In the genomic region with DNA sequence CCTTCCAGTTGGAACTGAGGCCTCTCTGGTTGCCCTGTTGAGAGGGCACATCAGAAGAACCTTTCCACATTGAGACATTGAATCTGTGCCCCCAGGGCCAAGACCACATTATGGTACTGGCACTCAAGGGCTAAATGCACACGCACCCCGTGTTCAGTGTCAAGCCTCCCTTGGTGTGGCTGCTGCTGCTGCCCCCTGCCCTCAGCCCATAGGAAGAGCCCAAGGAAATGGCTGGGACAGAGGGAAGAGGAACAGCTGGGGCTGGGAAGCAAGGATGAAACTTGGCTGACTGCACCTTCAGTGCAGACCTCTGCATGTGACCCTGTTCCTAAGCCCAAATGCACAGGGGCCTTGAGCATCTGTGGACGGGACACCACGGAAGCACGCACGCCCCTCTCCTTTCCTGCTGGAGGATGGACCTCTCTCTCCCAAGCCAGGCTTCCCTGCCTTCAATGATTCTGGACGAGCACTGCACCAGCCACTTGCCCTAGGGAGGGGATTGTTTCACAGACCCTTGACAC, we compare ENCODE assay signal across 26 cellular contexts. TPM values are rescaled to one million over a fixed set of nuclear protein-coding genes. Genes with fewer than 3 reads are reported as not detected.
A peak's percentile ranks its signal among the peaks of the same experiment; 100 is the strongest.
DNase-seq lines count a peak whose midpoint lies in the region; ATAC-seq, FAIRE-seq and TF ChIP-seq lines count a peak whose summit lies in the region.
"Had no signal": no experiment of that assay in that cellular context is flagged by ENCODE, and none has a peak within 500 bp of the region (broad histone marks: within the 10 kb centered on the region; RNA-seq: fewer than 3 reads in every experiment).

No MANE protein-coding gene starts in this region.

- no peak for FAIRE-seq in HTR-8/SVneo (lab: Jason Lieb, UNC)
- FAIRE-seq: colon, pancreas had no signal

- no peaks in the 10 kb centered on the region for H3K9me3 Mint-ChIP-seq in activated naive CD8-positive, alpha-beta T cell treated with anti-CD3 and anti-CD28 coated beads, Interleukin-2, amount 10 ng/mL, durations not matched to agents 7 days and 5 days
- H3K9me3 Mint-ChIP-seq in activated naive CD8-positive, alpha-beta T cell treated with anti-CD3 and anti-CD28 coated beads, Interleukin-2, amount 50 U/mL, for 24 hours, result no peaks in the 10 kb centered on the region
- H3K9me3 Mint-ChIP-seq in naive thymus-derived CD8-positive, alpha-beta T cell, result no peaks in the 10 kb centered on the region
- H3K9me3 Mint-ChIP-seq: activated naive CD4-positive, alpha-beta T cell treated with anti-CD3 and anti-CD28 coated beads for 36 hours; activated T-helper 1 cell treated with anti-CD3 and anti-CD28 coated beads, Interleukin-12 subunit alpha, Interleukin-12 subunit beta, Interleukin-2, Interleukin-4 antibody, amounts not matched to agents 30 ng/mL and 10 ng/mL and 1 ng/mL, durations not matched to agents 14 hours and 24 hours and 36 hours; nephron had no signal

- peaks cover 37% of the 10 kb centered on the region for H3K4me1 Mint-ChIP-seq in activated naive CD8-positive, alpha-beta T cell treated with anti-CD3 and anti-CD28 coated beads, Interleukin-2, amount 10 ng/mL, durations not matched to agents 7 days and 5 days
- H3K4me1 Mint-ChIP-seq in activated naive CD8-positive, alpha-beta T cell treated with anti-CD3 and anti-CD28 coated beads, Interleukin-2, amount 50 U/mL, for 24 hours, result peaks cover 35% of the 10 kb centered on the region
- peaks cover 17 to 34% (median 33%) of the 10 kb centered on the region in 4 donors for H3K4me1 Mint-ChIP-seq in naive thymus-derived CD8-positive, alpha-beta T cell

- H3K36me3 ChIP-seq in mesendoderm (ENCODE audit: control insufficient read depth, insufficient read depth, low read length), result no peaks in the 10 kb centered on the region
- H3K36me3 ChIP-seq: BE2C, pancreas, spleen, vagina had no signal

- H3K18ac ChIP-seq in mesendoderm (ENCODE audit: low read length), result no peak overlapping the region

- no CpG with 5 or more reads among the region's 7 CpGs for WGBS in mesendoderm (ENCODE audit: extremely low coverage, insufficient coverage, low lambda C conversion rate)

- POLR2A ChIA-PET in activated naive CD8-positive, alpha-beta T cell treated with anti-CD3 and anti-CD28 coated beads, Interleukin-2, amount 10 ng/mL, durations not matched to agents 7 days and 5 days (lab: Charles Lee), result interaction anchor here (0.6 to 0.7 kb wide), 2 partner anchors 166 to 172 kb away, joined by 3 to 4 read pairs; partner anchors contain the start of gene RNU4ATAC
- POLR2A ChIA-PET in naive thymus-derived CD8-positive, alpha-beta T cell (lab: Charles Lee), result no interaction called here

- H4K5ac ChIP-seq in mesendoderm (ENCODE audit: low read length), result no peak overlapping the region

- H2BK15ac ChIP-seq in mesendoderm (replicated peaks; ENCODE audit: low read depth), result no peak overlapping the region

- H3K56ac ChIP-seq in mesendoderm (ENCODE audit: low read length), result no peak overlapping the region

- H4K8ac ChIP-seq in mesendoderm (ENCODE audit: low read depth, low read length), result no peak overlapping the region

- H3K79me2 ChIP-seq in mesendoderm (ENCODE audit: control insufficient read depth, insufficient read depth, low read length), result no peaks in the 10 kb centered on the region

- H3K27ac Mint-ChIP-seq in activated naive CD8-positive, alpha-beta T cell treated with anti-CD3 and anti-CD28 coated beads, Interleukin-2, amount 10 ng/mL, durations not matched to agents 7 days and 5 days, result peak overlapping the region; percentile 51
- no peak overlapping the region for H3K27ac Mint-ChIP-seq in activated naive CD8-positive, alpha-beta T cell treated with anti-CD3 and anti-CD28 coated beads, Interleukin-2, amount 50 U/mL, for 24 hours
- peak overlapping the region in 4 of 10 donors; percentile 68 to 87 (median 78) for H3K27ac Mint-ChIP-seq in naive thymus-derived CD8-positive, alpha-beta T cell
- H3K27ac Mint-ChIP-seq: activated naive CD4-positive, alpha-beta T cell treated with anti-CD3 and anti-CD28 coated beads for 36 hours; activated T-helper 1 cell treated with anti-CD3 and anti-CD28 coated beads, Interleukin-12 subunit alpha, Interleukin-12 subunit beta, Interleukin-2, Interleukin-4 antibody, amounts not matched to agents 30 ng/mL and 10 ng/mL and 1 ng/mL, durations not matched to agents 14 hours and 24 hours and 36 hours had no signal

- H3K27ac ChIP-seq in VCaP (peak overlapping the region; percentile 74), mesendoderm (ENCODE audit: low read depth, low read length) (no peak overlapping the region)
- H3K27ac ChIP-seq: vagina had no signal

- H3K27me3 Mint-ChIP-seq in activated naive CD8-positive, alpha-beta T cell treated with anti-CD3 and anti-CD28 coated beads, Interleukin-2, amount 10 ng/mL, durations not matched to agents 7 days and 5 days, result no peaks in the 10 kb centered on the region
- no peaks in the 10 kb centered on the region for H3K27me3 Mint-ChIP-seq in activated naive CD8-positive, alpha-beta T cell treated with anti-CD3 and anti-CD28 coated beads, Interleukin-2, amount 50 U/mL, for 24 hours
- H3K27me3 Mint-ChIP-seq in naive thymus-derived CD8-positive, alpha-beta T cell, result no peaks in the 10 kb centered on the region
- H3K27me3 Mint-ChIP-seq: activated CD8-positive, alpha-beta memory T cell treated with anti-CD3 and anti-CD28 coated beads, Interleukin-2, amount 10 ng/mL, durations not matched to agents 7 days and 5 days had no signal

- no peaks in the 10 kb centered on the region for H3K79me1 ChIP-seq in mesendoderm (ENCODE audit: low read length)

- H3K4ac ChIP-seq in mesendoderm (ENCODE audit: low read depth, low read length), result no peak overlapping the region

- no peak overlapping the region for H3K4me3 Mint-ChIP-seq in activated naive CD8-positive, alpha-beta T cell treated with anti-CD3 and anti-CD28 coated beads, Interleukin-2, amount 10 ng/mL, durations not matched to agents 7 days and 5 days
- H3K4me3 Mint-ChIP-seq in activated naive CD8-positive, alpha-beta T cell treated with anti-CD3 and anti-CD28 coated beads, Interleukin-2, amount 50 U/mL, for 24 hours, result no peak overlapping the region
- no peak overlapping the region for H3K4me3 Mint-ChIP-seq in naive thymus-derived CD8-positive, alpha-beta T cell
- H3K4me3 Mint-ChIP-seq: activated CD8-positive, alpha-beta memory T cell treated with anti-CD3 and anti-CD28 coated beads, Interleukin-2, amount 10 ng/mL, durations not matched to agents 7 days and 5 days; activated naive CD4-positive, alpha-beta T cell treated with anti-CD3 and anti-CD28 coated beads for 36 hours; activated T-helper 1 cell treated with anti-CD3 and anti-CD28 coated beads, Interleukin-12 subunit alpha, Interleukin-12 subunit beta, Interleukin-2, Interleukin-4 antibody, amounts not matched to agents 30 ng/mL and 10 ng/mL and 1 ng/mL, durations not matched to agents 14 hours and 24 hours and 36 hours; nephron had no signal

- H2AK5ac ChIP-seq in mesendoderm (ENCODE audit: low read length), result no peak overlapping the region

- H3K36me3 Mint-ChIP-seq in activated naive CD8-positive, alpha-beta T cell treated with anti-CD3 and anti-CD28 coated beads, Interleukin-2, amount 10 ng/mL, durations not matched to agents 7 days and 5 days, result no peaks in the 10 kb centered on the region
- H3K36me3 Mint-ChIP-seq in activated naive CD8-positive, alpha-beta T cell treated with anti-CD3 and anti-CD28 coated beads, Interleukin-2, amount 50 U/mL, for 24 hours (ENCODE audit: low read depth), result no peaks in the 10 kb centered on the region
- no peaks in the 10 kb centered on the region for H3K36me3 Mint-ChIP-seq in naive thymus-derived CD8-positive, alpha-beta T cell

- no peak for ATAC-seq in activated naive CD8-positive, alpha-beta T cell treated with anti-CD3 and anti-CD28 coated beads, Interleukin-2, amount 10 ng/mL, durations not matched to agents 7 days and 5 days (ENCODE audit: low read depth)
- no peak for ATAC-seq in activated naive CD8-positive, alpha-beta T cell treated with anti-CD3 and anti-CD28 coated beads, Interleukin-2, amount 50 U/mL, for 24 hours
- ATAC-seq in GM21619 (IDR thresholded peaks at IDR 0.05; ENCODE audit: unreplicated experiment), result no peak
- ATAC-seq in naive thymus-derived CD8-positive, alpha-beta T cell, result no peak
- ATAC-seq: activated CD8-positive, alpha-beta memory T cell treated with anti-CD3 and anti-CD28 coated beads, Interleukin-2, amount 10 ng/mL, durations not matched to agents 7 days and 5 days had no signal

- H3K4me1 ChIP-seq in mesendoderm (ENCODE audit: control insufficient read depth, low read depth, low read length), result no peaks in the 10 kb centered on the region
- H3K4me1 ChIP-seq: BE2C, pancreas had no signal

- no peak overlapping the region for H2BK5ac ChIP-seq in mesendoderm (ENCODE audit: low read length)

- no peak for TF ChIP-seq CTCF in VCaP (conservative IDR thresholded peaks at IDR 0.05)

- no peak overlapping the region for H3K9ac ChIP-seq in mesendoderm (ENCODE audit: low read length)

- no peak overlapping the region for H2BK120ac ChIP-seq in mesendoderm (ENCODE audit: low read depth, low read length)

- no peak overlapping the region for H3K4me3 ChIP-seq in mesendoderm (ENCODE audit: low read length)
- H3K4me3 ChIP-seq: pancreas, spleen, vagina had no signal

- no peak overlapping the region for H3K23ac ChIP-seq in mesendoderm (ENCODE audit: low read length)

- H3K4me2 ChIP-seq in mesendoderm (ENCODE audit: low read length), result no peak overlapping the region

- no peak for DNase-seq in activated naive CD8-positive, alpha-beta T cell treated with anti-CD3 and anti-CD28 coated beads, Interleukin-2, amount 10 ng/mL, durations not matched to agents 7 days and 5 days
- no peak for DNase-seq in activated naive CD8-positive, alpha-beta T cell treated with anti-CD3 and anti-CD28 coated beads, Interleukin-2, amount 50 U/mL, for 24 hours
- DNase-seq in mesendoderm (peak; percentile 33), HTR-8/SVneo (ENCODE audit: insufficient read length, low spot score) (no peak), ACHN (no peak)
- no peak for DNase-seq in naive thymus-derived CD8-positive, alpha-beta T cell
- DNase-seq: activated CD4-positive, alpha-beta T cell treated with anti-CD3 and anti-CD28 coated beads for 4 hours; activated CD8-positive, alpha-beta memory T cell treated with anti-CD3 and anti-CD28 coated beads, Interleukin-2, amount 10 ng/mL, durations not matched to agents 7 days and 5 days; activated naive CD4-positive, alpha-beta T cell treated with anti-CD3 and anti-CD28 coated beads for 36 hours; amniotic stem cell; BE2C; effector CD8-positive, alpha-beta T cell; Kasumi-1; MV-4-11; NCI-H1436 treated with DMSO at 0.1 percent for 48 hours; NCI-H2107; NCI-H774; pancreas; spleen; substantia nigra had no signal

- in situ Hi-C loops in ACHN (cut with HindIII; ENCODE audit: low pct_ligation_motif_present, low pct_unique_long_range_greater_than_20kb, low sequenced_read_pairs), result no loop called here

- H3K27me3 ChIP-seq in mesendoderm (ENCODE audit: insufficient read depth, low read length, poor library complexity), result no peaks in the 10 kb centered on the region
- H3K27me3 ChIP-seq: BE2C, pancreas, spleen, vagina had no signal

RNA-seq across cellular contexts. Expression of gene NIFK, which starts 40.2 kb away (rescaled TPM):
- total RNA-seq in activated naive CD8-positive, alpha-beta T cell treated with anti-CD3 and anti-CD28 coated beads, Interleukin-2, amount 10 ng/mL, durations not matched to agents 7 days and 5 days, result 10 to 100 TPM; 62.4 to 73.2 TPM
- polyA plus RNA-seq in mesendoderm (2013, experiment 1 of 2), result 194 TPM
- polyA plus RNA-seq in mesendoderm (2013, experiment 2 of 2), result 191 TPM
- total RNA-seq in naive thymus-derived CD8-positive, alpha-beta T cell, result 10 to 100 TPM; 68.5 to 80.3 TPM
- polyA plus RNA-seq in naive thymus-derived CD8-positive, alpha-beta T cell, result 10 to 100 TPM; 62.8 to 88.6 (median 77.1) TPM

RNA-seq across cellular contexts. Expression of gene CLASP1, which starts 47.2 kb away (rescaled TPM):
- total RNA-seq in activated naive CD8-positive, alpha-beta T cell treated with anti-CD3 and anti-CD28 coated beads, Interleukin-2, amount 10 ng/mL, durations not matched to agents 7 days and 5 days, result 10 to 100 TPM; 64.4 to 75.9 TPM
- polyA plus RNA-seq in mesendoderm (2013, experiment 1 of 2), result 17.6 TPM
- 17.0 TPM for polyA plus RNA-seq in mesendoderm (2013, experiment 2 of 2)
- total RNA-seq in naive thymus-derived CD8-positive, alpha-beta T cell, result 10 to 100 TPM; 72.1 to 73.5 TPM
- 10 to 100 TPM; 10.8 to 15.2 (median 12.5) TPM for polyA plus RNA-seq in naive thymus-derived CD8-positive, alpha-beta T cell

RNA-seq across cellular contexts. Expression of gene TSN, which starts 59.0 kb away (rescaled TPM):
- 10 to 100 TPM; 50.0 to 51.5 TPM for total RNA-seq in activated naive CD8-positive, alpha-beta T cell treated with anti-CD3 and anti-CD28 coated beads, Interleukin-2, amount 10 ng/mL, durations not matched to agents 7 days and 5 days
- polyA plus RNA-seq in mesendoderm (2013, experiment 1 of 2), result 55.0 TPM
- polyA plus RNA-seq in mesendoderm (2013, experiment 2 of 2), result 56.2 TPM
- 10 to 100 TPM; 62.4 to 65.3 TPM for total RNA-seq in naive thymus-derived CD8-positive, alpha-beta T cell
- polyA plus RNA-seq in naive thymus-derived CD8-positive, alpha-beta T cell, result 10 to 100 TPM; 74.8 to 90.9 (median 79.2) TPM
